In genomic region chr5:93010037-93010436, GRCh38 we compare ENCODE assay signal across 40 cellular contexts.
"Had no signal": no experiment of that assay in that cellular context is flagged by ENCODE, and none has a peak within 500 bp of the region (broad histone marks: within the 10 kb centered on the region; RNA-seq: fewer than 3 reads in every experiment).

No MANE protein-coding gene starts in this region.

- H3K4me3 Mint-ChIP-seq: activated naive CD4-positive, alpha-beta T cell treated with anti-CD3 and anti-CD28 coated beads for 36 hours; activated naive CD4-positive, alpha-beta T cell treated with anti-CD3 and anti-CD28 coated beads, Interleukin-2, amount 10 ng/mL, durations not matched to agents 7 days and 5 days; activated naive CD4-positive, alpha-beta T cell treated with anti-CD3 and anti-CD28 coated beads, Interleukin-2, amount 50 U/mL, for 24 hours; activated naive CD8-positive, alpha-beta T cell; activated naive CD8-positive, alpha-beta T cell treated with anti-CD3 and anti-CD28 coated beads for 36 hours; activated naive CD8-positive, alpha-beta T cell treated with anti-CD3 and anti-CD28 coated beads, Interleukin-2, amount 10 ng/mL, durations not matched to agents 7 days and 5 days; activated naive CD8-positive, alpha-beta T cell treated with anti-CD3 and anti-CD28 coated beads, Interleukin-2, amount 50 U/mL, for 24 hours; activated T-cell treated with anti-CD3 and anti-CD28 coated beads, Interleukin-2, amount 50 U/mL, for 24 hours; activated T-cell treated with anti-CD3 and anti-CD28 coated beads, Interleukin-2, amount 50 U/mL, for 4 hours; activated T-cell treated with anti-CD3 and anti-CD28 coated beads, Interleukin-2, amount 50 U/mL, for 72 hours; activated T-helper 1 cell treated with anti-CD3 and anti-CD28 coated beads, Interleukin-12 subunit alpha, Interleukin-12 subunit beta, Interleukin-2, Interleukin-4 antibody, amounts not matched to agents 30 ng/mL and 10 ng/mL and 1 ng/mL, durations not matched to agents 14 hours and 24 hours and 36 hours; activated T-helper 17 cell treated with anti-CD3 and anti-CD28 coated beads, Interleukin-2, amount 50 U/mL, for 72 hours; brain; central memory CD8-positive, alpha-beta T cell had no signal

- H3K36me3 Mint-ChIP-seq: activated naive CD4-positive, alpha-beta T cell treated with anti-CD3 and anti-CD28 coated beads, Interleukin-2, amount 10 ng/mL, durations not matched to agents 7 days and 5 days; activated naive CD4-positive, alpha-beta T cell treated with anti-CD3 and anti-CD28 coated beads, Interleukin-2, amount 50 U/mL, for 24 hours; activated naive CD4-positive, alpha-beta T cell treated with anti-CD3 and anti-CD28 coated beads, Interleukin-2, amount 50 U/mL, for 72 hours; activated naive CD8-positive, alpha-beta T cell; activated naive CD8-positive, alpha-beta T cell treated with anti-CD3 and anti-CD28 coated beads for 36 hours; activated naive CD8-positive, alpha-beta T cell treated with anti-CD3 and anti-CD28 coated beads, Interleukin-2, amount 10 ng/mL, durations not matched to agents 7 days and 5 days; brain had no signal

- H3K4me3 ChIP-seq: adrenal gland, ascending aorta, body of pancreas, breast epithelium, cardiac muscle cell had no signal

- H3K27me3 ChIP-seq: adrenal gland, ascending aorta, body of pancreas, brain microvascular endothelial cell, breast epithelium had no signal

- ATAC-seq: activated naive CD4-positive, alpha-beta T cell treated with anti-CD3 and anti-CD28 coated beads, Interleukin-2, amount 50 U/mL, for 72 hours; activated naive CD8-positive, alpha-beta T cell treated with anti-CD3 and anti-CD28 coated beads, Interleukin-2, amount 50 U/mL, for 24 hours; activated T-cell treated with anti-CD3 and anti-CD28 coated beads, Interleukin-2, amount 50 U/mL, for 4 hours; activated T-cell treated with anti-CD3 and anti-CD28 coated beads, Interleukin-2, amount 50 U/mL, for 72 hours; activated T-helper 17 cell treated with anti-CD3 and anti-CD28 coated beads, Interleukin-2, amount 50 U/mL, for 72 hours; body of pancreas had no signal

- H3K4me1 ChIP-seq: adrenal gland, ascending aorta, body of pancreas, breast epithelium had no signal

- H3K27me3 Mint-ChIP-seq: activated naive CD4-positive, alpha-beta T cell treated with anti-CD3 and anti-CD28 coated beads, Interleukin-2, amount 10 ng/mL, durations not matched to agents 7 days and 5 days; activated naive CD4-positive, alpha-beta T cell treated with anti-CD3 and anti-CD28 coated beads, Interleukin-2, amount 50 U/mL, for 24 hours; activated naive CD8-positive, alpha-beta T cell; activated naive CD8-positive, alpha-beta T cell treated with anti-CD3 and anti-CD28 coated beads for 36 hours; activated naive CD8-positive, alpha-beta T cell treated with anti-CD3 and anti-CD28 coated beads, Interleukin-2, amount 10 ng/mL, durations not matched to agents 7 days and 5 days; activated naive CD8-positive, alpha-beta T cell treated with anti-CD3 and anti-CD28 coated beads, Interleukin-2, amount 50 U/mL, for 24 hours; activated T-cell treated with anti-CD3 and anti-CD28 coated beads, Interleukin-2, amount 50 U/mL, for 24 hours; activated T-helper 17 cell treated with anti-CD3 and anti-CD28 coated beads, Interleukin-2, amount 50 U/mL, for 72 hours; brain; central memory CD8-positive, alpha-beta T cell had no signal

- H3K9me3 ChIP-seq: adrenal gland, ascending aorta, body of pancreas, breast epithelium had no signal

- FAIRE-seq: astrocyte, bronchial epithelial cell had no signal

- H3K27ac ChIP-seq: adrenal gland, ascending aorta, body of pancreas, brain microvascular endothelial cell, breast epithelium, cardiac muscle cell had no signal

- H3K36me3 ChIP-seq: adrenal gland, ascending aorta, brain microvascular endothelial cell, breast epithelium, cardiac muscle cell had no signal

- DNase-seq: activated effector memory CD4-positive, alpha-beta T cell treated with anti-CD3 and anti-CD28 coated beads, Interleukin-2, amount 50 U/mL, for 16 hours; activated effector memory CD4-positive, alpha-beta T cell treated with Interleukin-2 at 50 U/mL for 16 hours; activated gamma-delta T cell; activated gamma-delta T cell treated with Interleukin-2 at 50 U/mL for 16 hours; activated naive CD4-positive, alpha-beta T cell; activated naive CD4-positive, alpha-beta T cell treated with anti-CD3 and anti-CD28 coated beads for 36 hours; activated naive CD4-positive, alpha-beta T cell treated with anti-CD3 and anti-CD28 coated beads, Interleukin-2, amount 10 ng/mL, durations not matched to agents 7 days and 5 days; activated naive CD4-positive, alpha-beta T cell treated with anti-CD3 and anti-CD28 coated beads, Interleukin-2, amount 50 U/mL, for 16 hours; activated naive CD4-positive, alpha-beta T cell treated with Interleukin-2 at 50 U/mL for 16 hours; activated naive CD8-positive, alpha-beta T cell treated with anti-CD3 and anti-CD28 coated beads for 36 hours; activated naive CD8-positive, alpha-beta T cell treated with anti-CD3 and anti-CD28 coated beads, Interleukin-2, amount 10 ng/mL, durations not matched to agents 7 days and 5 days; activated naive CD8-positive, alpha-beta T cell treated with anti-CD3 and anti-CD28 coated beads, Interleukin-2, amount 50 U/mL, for 24 hours; activated T-cell treated with anti-CD3 and anti-CD28 coated beads, Interleukin-2, amount 50 U/mL, for 1 hour; activated T-cell treated with anti-CD3 and anti-CD28 coated beads, Interleukin-2, amount 50 U/mL, for 24 hours; activated T-cell treated with anti-CD3 and anti-CD28 coated beads, Interleukin-2, amount 50 U/mL, for 4 hours; activated T-cell treated with anti-CD3 and anti-CD28 coated beads, Interleukin-2, amount 50 U/mL, for 48 hours; activated T-cell treated with anti-CD3 and anti-CD28 coated beads, Interleukin-2, amount 50 U/mL, for 72 hours; adrenal gland; amniotic stem cell; amygdala; anterior cingulate cortex; aorta; body of pancreas; brain microvascular endothelial cell; caudate nucleus; central memory CD4-positive, alpha-beta T cell; cerebellar nuclear complex had no signal

- H3K4me1 Mint-ChIP-seq: activated naive CD4-positive, alpha-beta T cell treated with anti-CD3 and anti-CD28 coated beads, Interleukin-2, amount 10 ng/mL, durations not matched to agents 7 days and 5 days; activated naive CD4-positive, alpha-beta T cell treated with anti-CD3 and anti-CD28 coated beads, Interleukin-2, amount 50 U/mL, for 24 hours; activated naive CD8-positive, alpha-beta T cell treated with anti-CD3 and anti-CD28 coated beads for 36 hours; activated naive CD8-positive, alpha-beta T cell treated with anti-CD3 and anti-CD28 coated beads, Interleukin-2, amount 10 ng/mL, durations not matched to agents 7 days and 5 days; activated naive CD8-positive, alpha-beta T cell treated with anti-CD3 and anti-CD28 coated beads, Interleukin-2, amount 50 U/mL, for 24 hours; activated T-helper 17 cell treated with anti-CD3 and anti-CD28 coated beads, Interleukin-2, amount 50 U/mL, for 72 hours; brain; central memory CD8-positive, alpha-beta T cell had no signal

- H3K9me3 Mint-ChIP-seq: activated naive CD4-positive, alpha-beta T cell treated with anti-CD3 and anti-CD28 coated beads, Interleukin-2, amount 10 ng/mL, durations not matched to agents 7 days and 5 days; activated naive CD4-positive, alpha-beta T cell treated with anti-CD3 and anti-CD28 coated beads, Interleukin-2, amount 50 U/mL, for 24 hours; activated naive CD8-positive, alpha-beta T cell treated with anti-CD3 and anti-CD28 coated beads for 36 hours; activated naive CD8-positive, alpha-beta T cell treated with anti-CD3 and anti-CD28 coated beads, Interleukin-2, amount 50 U/mL, for 24 hours; activated T-cell treated with anti-CD3 and anti-CD28 coated beads, Interleukin-2, amount 50 U/mL, for 24 hours; activated T-cell treated with anti-CD3 and anti-CD28 coated beads, Interleukin-2, amount 50 U/mL, for 4 hours; activated T-cell treated with anti-CD3 and anti-CD28 coated beads, Interleukin-2, amount 50 U/mL, for 72 hours; activated T-helper 1 cell treated with anti-CD3 and anti-CD28 coated beads, Interleukin-12 subunit alpha, Interleukin-12 subunit beta, Interleukin-2, Interleukin-4 antibody, amounts not matched to agents 30 ng/mL and 10 ng/mL and 1 ng/mL, durations not matched to agents 14 hours and 24 hours and 36 hours; activated T-helper 2 cell treated with anti-CD3 and anti-CD28 coated beads, Interferon-gamma antibody, Interleukin-2, Interleukin-4, amounts not matched to agents 10 μg/mL and 5 μg/mL and 100 μg/mL, durations not matched to agents 14 hours and 24 hours and 36 hours; central memory CD8-positive, alpha-beta T cell had no signal

- H3K27ac Mint-ChIP-seq: activated naive CD4-positive, alpha-beta T cell treated with anti-CD3 and anti-CD28 coated beads for 36 hours; activated naive CD4-positive, alpha-beta T cell treated with anti-CD3 and anti-CD28 coated beads, Interleukin-2, amount 10 ng/mL, durations not matched to agents 7 days and 5 days; activated naive CD4-positive, alpha-beta T cell treated with anti-CD3 and anti-CD28 coated beads, Interleukin-2, amount 50 U/mL, for 24 hours; activated naive CD4-positive, alpha-beta T cell treated with anti-CD3 and anti-CD28 coated beads, Interleukin-2, amount 50 U/mL, for 72 hours; activated naive CD8-positive, alpha-beta T cell; activated naive CD8-positive, alpha-beta T cell treated with anti-CD3 and anti-CD28 coated beads for 36 hours; activated naive CD8-positive, alpha-beta T cell treated with anti-CD3 and anti-CD28 coated beads, Interleukin-2, amount 10 ng/mL, durations not matched to agents 7 days and 5 days; activated naive CD8-positive, alpha-beta T cell treated with anti-CD3 and anti-CD28 coated beads, Interleukin-2, amount 50 U/mL, for 24 hours; activated T-cell treated with anti-CD3 and anti-CD28 coated beads, Interleukin-2, amount 50 U/mL, for 24 hours; activated T-cell treated with anti-CD3 and anti-CD28 coated beads, Interleukin-2, amount 50 U/mL, for 72 hours; activated T-helper 1 cell treated with anti-CD3 and anti-CD28 coated beads, Interleukin-12 subunit alpha, Interleukin-12 subunit beta, Interleukin-2, Interleukin-4 antibody, amounts not matched to agents 30 ng/mL and 10 ng/mL and 1 ng/mL, durations not matched to agents 14 hours and 24 hours and 36 hours; activated T-helper 17 cell treated with anti-CD3 and anti-CD28 coated beads, Interleukin-2, amount 50 U/mL, for 72 hours; activated T-helper 2 cell treated with anti-CD3 and anti-CD28 coated beads, Interferon-gamma antibody, Interleukin-2, Interleukin-4, amounts not matched to agents 10 μg/mL and 5 μg/mL and 100 μg/mL, durations not matched to agents 14 hours and 24 hours and 36 hours had no signal
